ENCODE assay signal across 19 cellular contexts in the genomic region with DNA sequence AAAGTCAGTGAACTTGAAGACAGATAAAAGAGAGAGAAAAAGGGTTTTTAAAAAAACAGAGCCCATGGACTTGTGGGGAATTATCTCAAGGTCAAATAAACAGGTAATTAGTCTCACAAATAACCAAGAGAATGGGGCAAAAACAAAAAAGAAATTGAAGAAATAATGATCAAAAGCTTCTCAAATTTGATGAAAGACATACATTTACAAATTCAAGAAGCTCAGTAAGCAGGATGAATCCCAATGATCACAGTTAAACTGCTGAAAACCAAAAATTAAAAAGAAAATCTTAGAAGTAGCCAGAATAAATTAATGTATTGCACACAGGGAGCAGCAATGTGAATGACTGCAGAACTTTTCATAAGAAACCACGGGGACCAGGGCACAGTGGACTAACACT.
"Had no signal": no experiment of that assay in that cellular context is flagged by ENCODE, and none has a peak within 500 bp of the region (broad histone marks: within the 10 kb centered on the region; RNA-seq: fewer than 3 reads in every experiment).

No MANE protein-coding gene starts in this region.

- DNase-seq: activated CD4-positive, alpha-beta T cell treated with anti-CD3 and anti-CD28 coated beads, Interleukin-2, amount 50 U/mL, for 4 hours; activated naive CD4-positive, alpha-beta T cell treated with anti-CD3 and anti-CD28 coated beads, Interleukin-2, amount 50 U/mL, for 16 hours; amygdala; cerebellar nuclear complex; endodermal cell; left ventricle myocardium superior; mammary epithelial cell; psoas muscle; stimulated activated CD4-positive, alpha-beta T cell treated with anti-CD3 and anti-CD28 coated beads, Interleukin-4, amount 100 ng/mL, for 24 hours; stimulated activated naive CD8-positive, alpha-beta T cell treated with anti-CD3 and anti-CD28 coated beads, Interleukin-15, Interleukin-2, amounts not matched to agents 100 U/mL and 50 U/mL, for 24 hours; upper lobe of right lung; WERI-Rb-1 had no signal

- H3K27ac Mint-ChIP-seq: activated T-helper 2 cell treated with anti-CD3 and anti-CD28 coated beads, Interferon-gamma antibody, Interleukin-2, Interleukin-4, amounts not matched to agents 10 μg/mL and 5 μg/mL and 100 μg/mL, durations not matched to agents 14 hours and 24 hours and 36 hours; endodermal cell; mesothelial cell of epicardium had no signal

- H3K27ac ChIP-seq: coronary artery, epithelial cell of prostate, gastroesophageal sphincter, psoas muscle, right atrium auricular region, upper lobe of right lung, WERI-Rb-1 had no signal

- ATAC-seq: gastroesophageal sphincter; left ventricle myocardium superior; natural killer cell treated with Interleukin-12 subunit alpha and Interleukin-12 subunit beta and Interleukin-15 and Interleukin-18, amount 100 ng/mL, for 72 hours; psoas muscle; stimulated activated naive CD8-positive, alpha-beta T cell treated with anti-CD3 and anti-CD28 coated beads, Interleukin-15, Interleukin-2, amounts not matched to agents 100 U/mL and 50 U/mL, for 24 hours; upper lobe of right lung had no signal

- H3K27me3 Mint-ChIP-seq: natural killer cell treated with Interleukin-12 subunit alpha and Interleukin-12 subunit beta and Interleukin-15 and Interleukin-18, amount 100 ng/mL, for 72 hours had no signal

- H3K9me3 Mint-ChIP-seq: endodermal cell; natural killer cell treated with Interleukin-12 subunit alpha and Interleukin-12 subunit beta and Interleukin-15 and Interleukin-18, amount 100 ng/mL, for 72 hours had no signal

- H3K9me3 ChIP-seq: gastroesophageal sphincter, psoas muscle, upper lobe of right lung had no signal

- H3K4me3 Mint-ChIP-seq: endodermal cell; mesothelial cell of epicardium; natural killer cell treated with Interleukin-12 subunit alpha and Interleukin-12 subunit beta and Interleukin-15 and Interleukin-18, amount 100 ng/mL, for 72 hours had no signal

- H3K27me3 ChIP-seq: gastroesophageal sphincter, right atrium auricular region, upper lobe of right lung had no signal
